2 cellular contexts compared by ENCODE assay signal in the genomic region with DNA sequence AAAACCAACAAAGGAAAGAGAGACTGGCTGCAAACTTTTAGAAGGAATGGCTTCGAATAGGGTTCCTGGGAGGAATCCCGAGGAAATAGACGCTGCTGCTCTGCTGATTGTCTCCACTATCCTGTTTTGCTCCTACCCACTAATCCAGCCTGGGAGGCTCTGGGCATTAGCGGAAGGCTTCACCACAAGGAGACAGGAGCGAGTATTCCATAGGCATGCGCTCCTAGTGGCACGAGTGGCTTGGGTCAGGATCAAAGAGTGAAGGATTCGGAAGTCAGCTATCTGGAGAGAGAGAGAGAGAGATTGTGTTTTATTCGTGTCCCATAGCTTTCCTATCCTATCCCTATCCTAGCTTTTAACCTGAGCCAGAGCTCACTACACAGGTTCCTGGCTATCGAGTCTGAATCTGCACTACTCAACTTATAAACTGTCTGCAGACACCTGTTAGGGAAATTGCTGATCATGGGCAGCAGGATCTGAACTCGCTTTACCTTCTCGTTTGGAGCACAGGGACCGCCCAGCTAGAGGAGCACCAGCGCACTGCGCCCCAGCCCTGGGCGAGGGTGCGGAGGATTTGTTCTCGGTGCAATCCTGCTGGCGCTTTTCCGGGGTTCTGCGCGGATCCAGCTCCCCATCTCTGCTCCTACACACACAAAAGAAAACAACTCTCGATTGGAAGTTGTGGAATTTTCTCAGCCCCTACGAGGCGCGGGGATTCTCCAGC.
TF ChIP-seq lines count a peak whose summit lies in the region.

No MANE protein-coding gene starts in this region.

TF ChIP-seq in A549, 52 proteins besides CTCF, POLR2A, EP300 and RAD21 (continued from another document):
- TF ChIP-seq HOXB13 (CRISPR knock-in tag; IDR thresholded peaks at IDR 0.05; ENCODE audit: low read depth) = no peak
- TF ChIP-seq MYC (IDR thresholded peaks at IDR 0.05; ENCODE audit: borderline replicate concordance, low read length) = no peak
- TF ChIP-seq SREBF2 (IDR thresholded peaks at IDR 0.05) = no peak
- TF ChIP-seq HDAC2 (IDR thresholded peaks at IDR 0.05) = no peak
- TF ChIP-seq, protein P1, sequence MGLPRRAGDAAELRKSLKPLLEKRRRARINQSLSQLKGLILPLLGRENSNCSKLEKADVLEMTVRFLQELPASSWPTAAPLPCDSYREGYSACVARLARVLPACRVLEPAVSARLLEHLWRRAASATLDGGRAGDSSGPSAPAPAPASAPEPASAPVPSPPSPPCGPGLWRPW (IDR thresholded peaks at IDR 0.05) = no peak
- TF ChIP-seq HOXB5 (CRISPR knock-in tag; IDR thresholded peaks at IDR 0.05) = no peak
- 0 out of 2 replicates have a peak, but pooled peaks have one; percentile 53 for TF ChIP-seq CBX8 (IDR thresholded peaks at IDR 0.05)
- no peak for TF ChIP-seq TP53 (CRISPR knock-in tag; IDR thresholded peaks at IDR 0.05)
- no peak for TF ChIP-seq PHF8 (IDR thresholded peaks at IDR 0.05; ENCODE audit: borderline replicate concordance, low read depth)
- no peak for TF ChIP-seq CBX2 (IDR thresholded peaks at IDR 0.05; ENCODE audit: borderline replicate concordance, low read depth)
- no peak for TF ChIP-seq JUNB (IDR thresholded peaks at IDR 0.05)
- TF ChIP-seq KDM5A (IDR thresholded peaks at IDR 0.05) = no peak
TF ChIP-seq in A549: peak in this region for 2.

TF ChIP-seq in endothelial cell of umbilical vein, 7 proteins besides CTCF, POLR2A, EP300 and RAD21 (continued from another document):
- TF ChIP-seq FOS (IDR thresholded peaks at IDR 0.05; ENCODE audit: borderline replicate concordance, insufficient read depth, low read length) (no peak), POLR2AphosphoS5 (IDR thresholded peaks at IDR 0.05; ENCODE audit: insufficient read depth, low read depth, low read length) (no peak), EZH2 (IDR thresholded peaks at IDR 0.05; ENCODE audit: borderline replicate concordance, low read depth, low read length, severe bottlenecking) (no peak), JUN (IDR thresholded peaks at IDR 0.05; ENCODE audit: borderline replicate concordance, insufficient read depth, insufficient read length, low read depth) (no peak), MYC (IDR thresholded peaks at IDR 0.05; ENCODE audit: low read depth, low read length) (no peak)
- TF ChIP-seq, protein P2, sequence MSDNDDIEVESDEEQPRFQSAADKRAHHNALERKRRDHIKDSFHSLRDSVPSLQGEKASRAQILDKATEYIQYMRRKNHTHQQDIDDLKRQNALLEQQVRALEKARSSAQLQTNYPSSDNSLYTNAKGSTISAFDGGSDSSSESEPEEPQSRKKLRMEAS (IDR thresholded peaks at IDR 0.05; ENCODE audit: insufficient read depth, insufficient read length) = no peak
